In genomic region chr19:50430888-50431342, GRCh38 we compare ENCODE assay signal across 8 cellular contexts. TPM values are rescaled to one million over a fixed set of nuclear protein-coding genes. Genes with fewer than 3 reads are reported as not detected.
DNase-seq lines count a peak whose midpoint lies in the region; ATAC-seq and TF ChIP-seq lines count a peak whose summit lies in the region.

No MANE protein-coding gene starts in this region.

- RAD21 ChIA-PET in HCT116 (lab: Charles Lee; ENCODE audit: low non-redundant PET in 1 of 2, low total read pairs in 2 of 2, uncharacterized antibody in 2 of 2, unreplicated experiment in 2 of 2), result no interaction called here

- no peaks in the 10 kb centered on the region for H3K4me1 ChIP-seq in ACC112 (ENCODE audit: control insufficient read depth, insufficient read depth, low read length, unreplicated experiment)
- peaks cover 6 to 21% of the 10 kb centered on the region in 2 experiments for H3K4me1 ChIP-seq in HCT116 (ENCODE audit: control insufficient read depth in 1 of 2, insufficient read depth in 2 of 2, low read length in 2 of 2)
- peaks cover 0 to 4% of the 10 kb centered on the region in 2 donors for H3K4me1 ChIP-seq in breast epithelium
- H3K4me1 ChIP-seq in mucosa of stomach (ENCODE audit: control insufficient read depth, insufficient read depth, low read length), result peaks cover 17% of the 10 kb centered on the region

- H3K4me3 ChIP-seq in ACC112 (ENCODE audit: low read depth, low read length) (peak overlapping the region; percentile 70), HCT116 (replicated peaks in 1 of 2; ENCODE audit: low read depth in 1 of 2, low read length in 2 of 2) (peak overlapping the region; percentile 40 to 44), breast epithelium (peak overlapping the region; percentile 49 to 80 (median 72)), mucosa of stomach (ENCODE audit: low read length) (peak overlapping the region; percentile 22)

- TF ChIP-seq POLR2A in HCT116 (IDR thresholded peaks at IDR 0.05; ENCODE audit: borderline replicate concordance, extremely low read depth, insufficient read depth, insufficient read length), result no peak
- no peak for TF ChIP-seq POLR2A in breast epithelium (IDR thresholded peaks at IDR 0.05)

- H3K4me2 ChIP-seq in HCT116 (ENCODE audit: low read length), result peak overlapping the region; percentile 73

- no peaks in the 10 kb centered on the region for H3K36me3 ChIP-seq in ACC112 (ENCODE audit: insufficient read depth, low read length)
- no peaks in the 10 kb centered on the region for H3K36me3 ChIP-seq in HCT116 (ENCODE audit: control insufficient read depth in 1 of 2, insufficient read depth in 2 of 2, low read length in 2 of 2)
- no peaks in the 10 kb centered on the region for H3K36me3 ChIP-seq in breast epithelium
- H3K36me3 ChIP-seq in mucosa of stomach (ENCODE audit: control insufficient read depth, insufficient read depth, low read length), result no peaks in the 10 kb centered on the region

- no peak for TF ChIP-seq RAD21 in HCT116 (IDR thresholded peaks at IDR 0.05; ENCODE audit: low read depth)

- no peak for TF ChIP-seq CTCF in HCT116 (IDR thresholded peaks at IDR 0.05 in 2 of 3, conservative IDR thresholded peaks at IDR 0.05 in 1 of 3; ENCODE audit: borderline replicate concordance in 1 of 3, insufficient read depth in 1 of 3, low read depth in 2 of 3, low read length in 2 of 3)
- TF ChIP-seq CTCF in breast epithelium (IDR thresholded peaks at IDR 0.05), result no peak

- peaks cover 30% of the 10 kb centered on the region for H3K27me3 ChIP-seq in ACC112 (ENCODE audit: insufficient read depth, low read length)
- no peaks in the 10 kb centered on the region for H3K27me3 ChIP-seq in HCT116 (ENCODE audit: insufficient read depth, low read length)
- H3K27me3 ChIP-seq in breast epithelium, result peaks cover 0 to 4% of the 10 kb centered on the region in 2 donors
- peaks cover 51% of the 10 kb centered on the region for H3K27me3 ChIP-seq in mucosa of stomach (ENCODE audit: control insufficient read depth, insufficient read depth, low read length)

- H3K9me3 ChIP-seq in HCT116 (ENCODE audit: control insufficient read depth in 1 of 2, insufficient read depth in 1 of 2, low read depth in 1 of 2, low read length in 2 of 2) (no peaks in the 10 kb centered on the region), breast epithelium (no peaks in the 10 kb centered on the region), mucosa of stomach (ENCODE audit: control insufficient read depth, low read length) (no peaks in the 10 kb centered on the region)

- peak overlapping the region; percentile 31; the same call in 1 of the 2 replicates for H3K9ac ChIP-seq in HCT116 (ENCODE audit: low read length)
- H3K9ac ChIP-seq in mucosa of stomach (ENCODE audit: low read length), result peak overlapping the region; percentile 24

- BruUV-seq in HCT116 (replicated peaks; lab: Mats Ljungman, UMichigan), result TSS peak; percentile 93

- no peak for ATAC-seq in HCT116
- ATAC-seq in GM19463 (IDR thresholded peaks at IDR 0.05; ENCODE audit: unreplicated experiment), result no peak

- H3K79me2 ChIP-seq in ACC112 (ENCODE audit: control insufficient read depth, insufficient read depth, low read length, unreplicated experiment) (no peaks in the 10 kb centered on the region), HCT116 (ENCODE audit: insufficient read depth, low read length) (no peaks in the 10 kb centered on the region)

- DNase-seq in HCT116 (ENCODE audit: low read depth, low spot score) (no peak), breast epithelium (ENCODE audit: low spot score in 2 of 2) (no peak), amniotic stem cell (lab: John Stamatoyannopoulos, UW) (no peak), T1000 (lab: John Stamatoyannopoulos, UW) (no peak), hypothalamus (lab: John Stamatoyannopoulos, UW) (no peak)

- H3K27ac ChIP-seq in ACC112 (ENCODE audit: low read depth, low read length) (no peak overlapping the region), HCT116 (ENCODE audit: low read depth, low read length) (no peak overlapping the region), breast epithelium (peak overlapping the region in 1 of 2 donors; percentile 74)

- no peaks in the 10 kb centered on the region for H3K9me2 ChIP-seq in HCT116 (ENCODE audit: insufficient read depth)

- no peak overlapping the region for H2AFZ ChIP-seq in ACC112 (ENCODE audit: low read length, unreplicated experiment)
- no peak overlapping the region for H2AFZ ChIP-seq in HCT116 (ENCODE audit: low read depth, low read length, poor library complexity, severe bottlenecking)

- CTCF ChIA-PET in HCT116 (lab: Charles Lee), result no interaction called here

- H4K20me1 ChIP-seq in HCT116 (ENCODE audit: insufficient read depth), result no peaks in the 10 kb centered on the region

- intact Hi-C loops in HCT116 (cut with micrococcal nuclease), result no loop called here
- intact Hi-C loops in breast epithelium (cut with DNase I; ENCODE audit: low total_unique reads), result no loop called here

- POLR2A ChIA-PET in HCT116 (lab: Charles Lee), result no interaction called here

TF ChIP-seq in HCT116, 20 proteins besides CTCF, POLR2A, EP300 and RAD21:
- TF ChIP-seq CBX3 (IDR thresholded peaks at IDR 0.05; ENCODE audit: low read depth) (no peak), SIN3A (IDR thresholded peaks at IDR 0.05; ENCODE audit: low read depth) (no peak), ELF1 (IDR thresholded peaks at IDR 0.05; ENCODE audit: borderline replicate concordance, low read depth) (no peak), FOSL1 (IDR thresholded peaks at IDR 0.05; ENCODE audit: low read depth) (no peak), YY1 (IDR thresholded peaks at IDR 0.05; ENCODE audit: extremely low read depth, insufficient replicate concordance, low read depth, low read length) (no peak), POLR2AphosphoS5 (IDR thresholded peaks at IDR 0.05; ENCODE audit: low read depth, low read length) (no peak; the same call in 1 of the 2 replicates), ZNF274 (IDR thresholded peaks at IDR 0.05; ENCODE audit: low read depth, low read length) (no peak), JUND (IDR thresholded peaks at IDR 0.05) (no peak), EZH2phosphoT487 (IDR thresholded peaks at IDR 0.05; ENCODE audit: borderline replicate concordance) (no peak), TCF7L2 (IDR thresholded peaks at IDR 0.05; ENCODE audit: borderline replicate concordance, extremely low read depth, insufficient read depth, insufficient read length) (no peak), ZFX (IDR thresholded peaks at IDR 0.05) (no peak), EZH2 (IDR thresholded peaks at IDR 0.05) (no peak), MAX (IDR thresholded peaks at IDR 0.05) (no peak), CEBPB (IDR thresholded peaks at IDR 0.05; ENCODE audit: low read depth) (no peak), SRF (IDR thresholded peaks at IDR 0.05; ENCODE audit: low read depth) (no peak), SP1 (IDR thresholded peaks at IDR 0.05; ENCODE audit: low read depth) (no peak)
TF ChIP-seq in HCT116: peak in this region for 0.

RNA-seq across cellular contexts. Expression of gene MYBPC2, which starts 1.8 kb away (rescaled TPM):
- total RNA-seq in HCT116 (2021; ENCODE audit: unreplicated experiment) (not detected), breast epithelium (under 1 TPM in 1 of 3 donors, not detected in 2; under 0.01 TPM)
- 0.04 and 0.24 TPM in 2 replicates for polyA plus RNA-seq in HCT116 (2012)

RNA-seq across cellular contexts. Expression of gene SPIB, which starts 12.2 kb away (rescaled TPM):
- 0.96 TPM for total RNA-seq in HCT116 (2021; ENCODE audit: unreplicated experiment)
- 0.04 and 0.48 TPM in 2 replicates for polyA plus RNA-seq in HCT116 (2012)
- under 1 TPM in 1 of 3 donors, not detected in 2; 0.33 TPM for total RNA-seq in breast epithelium

RNA-seq across cellular contexts. Expression of gene EMC10, which starts 45.4 kb away (rescaled TPM):
- total RNA-seq in HCT116 (2021; ENCODE audit: unreplicated experiment) (92.4 TPM), breast epithelium (10 to 100 TPM; 38.0 to 78.2 (median 64.6) TPM)
- polyA plus RNA-seq in HCT116 (2012), result 68.1 and 70.4 TPM in 2 replicates

RNA-seq across cellular contexts. Expression of gene GARIN5A, which starts 45.7 kb away (rescaled TPM):
- total RNA-seq in HCT116 (2021; ENCODE audit: unreplicated experiment) (12.2 TPM), breast epithelium (1 to 10 TPM in 2 of 3 donors, under 1 TPM in 1; 0.98 to 1.3 (median 1.1) TPM)
- polyA plus RNA-seq in HCT116 (2012), result 19.2 and 19.3 TPM in 2 replicates

RNA-seq across cellular contexts. Expression of gene POLD1, which starts 46.8 kb away (rescaled TPM):
- total RNA-seq in HCT116 (2021; ENCODE audit: unreplicated experiment) (122 TPM), breast epithelium (10 to 100 TPM; 13.8 to 17.3 (median 16.0) TPM)
- 92.4 and 93.2 TPM in 2 replicates for polyA plus RNA-seq in HCT116 (2012)

Comparison
In these comparisons a context has a peak if more than half of its experiments do, and no peak if none do; other contexts are left out.
1. H3K4me3 ChIP-seq: peak in every context shown above with its lines; median percentile 72 in breast epithelium; 70 in ACC112; 42 in HCT116; 22 in mucosa of stomach.